1 cellular context compared by ENCODE assay signal in genomic region chr12:111368684-111369495, GRCh38.
TF ChIP-seq lines count a peak whose summit lies in the region.

TSS of gene PHETA1 (minus strand) at chr12:111369095. CDS start at chr12:111363427, 5,668 bp downstream.

TF ChIP-seq in GM12878, 131 proteins besides CTCF, POLR2A, EP300 and RAD21 (continued from another document):
- no peak for TF ChIP-seq MAX (IDR thresholded peaks at IDR 0.05; ENCODE audit: low read depth, low read length)
- no peak for TF ChIP-seq CBX3 (IDR thresholded peaks at IDR 0.05; ENCODE audit: borderline replicate concordance, low read depth)
- TF ChIP-seq HDAC6 (IDR thresholded peaks at IDR 0.05; ENCODE audit: unreplicated experiment): no peak
- TF ChIP-seq YY1 (IDR thresholded peaks at IDR 0.05; ENCODE audit: low read depth, low read length): no peak
- no peak for TF ChIP-seq POLR2AphosphoS2 (IDR thresholded peaks at IDR 0.05; ENCODE audit: low read depth, low read length)
- TF ChIP-seq BRCA1 (IDR thresholded peaks at IDR 0.05; ENCODE audit: low read depth, low read length): no peak
- TF ChIP-seq SKIL (IDR thresholded peaks at IDR 0.05; ENCODE audit: low read depth, poor library complexity, severe bottlenecking): no peak
- TF ChIP-seq ZNF622 (IDR thresholded peaks at IDR 0.05): no peak
